Comparison of ENCODE assay signal across 9 cellular contexts in genomic region chr11:70650075-70650909, GRCh38.
A peak's percentile ranks its signal among the peaks of the same experiment; 100 is the strongest.
DNase-seq lines count a peak whose midpoint lies in the region; ATAC-seq and FAIRE-seq lines count a peak whose summit lies in the region.
"Had no signal": no experiment of that assay in that cellular context is flagged by ENCODE, and none has a peak within 500 bp of the region (broad histone marks: within the 10 kb centered on the region; RNA-seq: fewer than 3 reads in every experiment).

No MANE protein-coding gene starts in this region.

- DNase-seq in GM18507 (ENCODE audit: extremely low spot score, insufficient read length, low read depth) = peak; percentile 40
- peak; percentile 62 for DNase-seq in NCI-H1048 (lab: John Stamatoyannopoulos, UW)
- DNase-seq in activated naive CD8-positive, alpha-beta T cell treated with anti-CD3 and anti-CD28 coated beads, Interleukin-2, amount 10 ng/mL, durations not matched to agents 7 days and 5 days = peak; percentile 62
- DNase-seq in iPS-NIHi7 (ENCODE audit: extremely low spot score) = peak; percentile 92
- peak; percentile 36 to 43 for DNase-seq in stimulated activated CD4-positive, alpha-beta T cell treated with anti-CD3 and anti-CD28 coated beads, Interleukin-4, amount 100 ng/mL, for 48 hours (ENCODE audit: low read depth in 2 of 2)
- no peak for DNase-seq in NCI-H526 (lab: John Stamatoyannopoulos, UW)
- no peak for DNase-seq in NCI-H446 (lab: John Stamatoyannopoulos, UW)

- peaks cover 2% of the 10 kb centered on the region for H3K9me3 Mint-ChIP-seq in activated naive CD8-positive, alpha-beta T cell treated with anti-CD3 and anti-CD28 coated beads, Interleukin-2, amount 10 ng/mL, durations not matched to agents 7 days and 5 days

- no peak overlapping the region for H3K4me3 Mint-ChIP-seq in activated naive CD8-positive, alpha-beta T cell treated with anti-CD3 and anti-CD28 coated beads, Interleukin-2, amount 10 ng/mL, durations not matched to agents 7 days and 5 days
- H3K4me3 Mint-ChIP-seq: memory B cell had no signal

- peak; percentile 65 for ATAC-seq in activated naive CD8-positive, alpha-beta T cell treated with anti-CD3 and anti-CD28 coated beads, Interleukin-2, amount 10 ng/mL, durations not matched to agents 7 days and 5 days (ENCODE audit: low read depth)
- ATAC-seq in HG03025 (IDR thresholded peaks at IDR 0.05; ENCODE audit: low FRiP score, unreplicated experiment) = no peak

- POLR2A ChIA-PET in activated naive CD8-positive, alpha-beta T cell treated with anti-CD3 and anti-CD28 coated beads, Interleukin-2, amount 10 ng/mL, durations not matched to agents 7 days and 5 days (lab: Charles Lee) = no interaction called here

- peak; percentile 60 for FAIRE-seq in GM18507 (lab: Jason Lieb, UNC)

- peaks cover 3% of the 10 kb centered on the region for H3K27me3 Mint-ChIP-seq in activated naive CD8-positive, alpha-beta T cell treated with anti-CD3 and anti-CD28 coated beads, Interleukin-2, amount 10 ng/mL, durations not matched to agents 7 days and 5 days

- no peaks in the 10 kb centered on the region for H3K4me1 Mint-ChIP-seq in activated naive CD8-positive, alpha-beta T cell treated with anti-CD3 and anti-CD28 coated beads, Interleukin-2, amount 10 ng/mL, durations not matched to agents 7 days and 5 days
- H3K4me1 Mint-ChIP-seq: memory B cell had no signal

- H3K36me3 Mint-ChIP-seq in activated naive CD8-positive, alpha-beta T cell treated with anti-CD3 and anti-CD28 coated beads, Interleukin-2, amount 10 ng/mL, durations not matched to agents 7 days and 5 days = no peaks in the 10 kb centered on the region
- H3K36me3 Mint-ChIP-seq: memory B cell had no signal

- peak overlapping the region; percentile 12 for H3K27ac Mint-ChIP-seq in activated naive CD8-positive, alpha-beta T cell treated with anti-CD3 and anti-CD28 coated beads, Interleukin-2, amount 10 ng/mL, durations not matched to agents 7 days and 5 days
- H3K27ac Mint-ChIP-seq: memory B cell had no signal

Comparison
In these comparisons a context has a peak if more than half of its experiments do, and no peak if none do; other contexts are left out.
1. DNase-seq: peak in GM18507 (single experiment), NCI-H1048 (single experiment), activated naive CD8-positive, alpha-beta T cell treated with anti-CD3 and anti-CD28 coated beads, Interleukin-2, amount 10 ng/mL, durations not matched to agents 7 days and 5 days (single experiment), iPS-NIHi7 (single experiment) and stimulated activated CD4-positive, alpha-beta T cell treated with anti-CD3 and anti-CD28 coated beads, Interleukin-4, amount 100 ng/mL, for 48 hours (2 of 2); none in NCI-H526 (0 of 2) and NCI-H446 (0 of 2).